17 cellular contexts compared by ENCODE assay signal in genomic region chr12:132546647-132547046, GRCh38. TPM values are rescaled to one million over a fixed set of nuclear protein-coding genes. Genes with fewer than 3 reads are reported as not detected.
DNase-seq lines count a peak whose midpoint lies in the region; ATAC-seq, FAIRE-seq and TF ChIP-seq lines count a peak whose summit lies in the region.
"Had no signal": no experiment of that assay in that cellular context is flagged by ENCODE, and none has a peak within 500 bp of the region (broad histone marks: within the 10 kb centered on the region; RNA-seq: fewer than 3 reads in every experiment).

No MANE protein-coding gene starts in this region.

- TF ChIP-seq CTCF in A673 (conservative IDR thresholded peaks at IDR 0.05; ENCODE audit: low read depth, low read length) (no peak), WERI-Rb-1 (IDR thresholded peaks at IDR 0.05; ENCODE audit: low read depth, low read length) (no peak), neural cell (IDR thresholded peaks at IDR 0.05; ENCODE audit: poor library complexity, severe bottlenecking) (no peak), HepG2 (CRISPR knock-in tag; IDR thresholded peaks at IDR 0.05) (no peak)

- H3K4me1 ChIP-seq in A673 (ENCODE audit: insufficient read depth, low read length, poor library complexity, severe bottlenecking) (peaks cover 17% of the 10 kb centered on the region), BLaER1 (peaks cover 94% of the 10 kb centered on the region), HepG2 (ENCODE audit: insufficient read depth, low read length) (no peaks in the 10 kb centered on the region)

- FAIRE-seq in HepG2 (lab: Jason Lieb, UNC), result no peak
- FAIRE-seq: A204.1 had no signal

- H3K4me2 ChIP-seq in BLaER1, result peak overlapping the region; percentile 77
- no peak overlapping the region for H3K4me2 ChIP-seq in neural cell (ENCODE audit: low read length)
- H3K4me2 ChIP-seq in HepG2 (ENCODE audit: low read depth, low read length), result no peak overlapping the region
- H3K4me2 ChIP-seq: KMS-11 had no signal

- no peak overlapping the region for H3K27ac ChIP-seq in A673 (ENCODE audit: low read depth, low read length, poor library complexity, severe bottlenecking)
- peak overlapping the region; percentile 24 for H3K27ac ChIP-seq in BLaER1
- peak overlapping the region; percentile 80 for H3K27ac ChIP-seq in WERI-Rb-1
- no peak overlapping the region for H3K27ac ChIP-seq in neural cell (ENCODE audit: low read length)
- no peak overlapping the region for H3K27ac ChIP-seq in HepG2 (ENCODE audit: extremely low read length, insufficient read depth, low read length)
- H3K27ac ChIP-seq: GM23248, KMS-11 had no signal

- DNase-seq in A673 (ENCODE audit: low spot score) (peak; percentile 33), WERI-Rb-1 (no peak), HepG2 (ENCODE audit: low spot score) (no peak)
- DNase-seq: AML-193; Calu3; CD8-positive, alpha-beta T cell; DMS79 treated with DMSO at 0.1 percent for 48 hours; GF-D8; GM23248; HCEC 1CT; HFFc6 had no signal

- H3K9ac ChIP-seq in BLaER1 (peak overlapping the region; percentile 29; the same call in 1 of the 2 replicates), neural cell (ENCODE audit: low read length) (no peak overlapping the region), HepG2 (ENCODE audit: insufficient read depth, low read depth, low read length) (no peak overlapping the region)
- H3K9ac ChIP-seq: GM23248, KMS-11 had no signal

- no peaks in the 10 kb centered on the region for H3K9me3 ChIP-seq in A673 (ENCODE audit: low read depth, low read length, poor library complexity, severe bottlenecking)
- H3K9me3 ChIP-seq in BLaER1, result no peaks in the 10 kb centered on the region
- no peaks in the 10 kb centered on the region for H3K9me3 ChIP-seq in WERI-Rb-1 (ENCODE audit: severe bottlenecking)
- no peaks in the 10 kb centered on the region for H3K9me3 ChIP-seq in neural cell (ENCODE audit: low read length)
- H3K9me3 ChIP-seq in HepG2 (ENCODE audit: low read length), result no peaks in the 10 kb centered on the region

- H4K20me1 ChIP-seq in BLaER1 (peaks cover 63% of the 10 kb centered on the region), neural cell (ENCODE audit: insufficient read depth) (no peaks in the 10 kb centered on the region), HepG2 (ENCODE audit: insufficient read depth, low read length) (peaks cover 6% of the 10 kb centered on the region; the same call in 1 of the 2 replicates)

- H3F3A ChIP-seq in neural cell (ENCODE audit: insufficient read depth, low read length, poor library complexity, severe bottlenecking), result no peaks in the 10 kb centered on the region

- POLR2A ChIA-PET in A673 (lab: Charles Lee; ENCODE audit: low non-redundant PET), result no interaction called here
- POLR2A ChIA-PET in HepG2 (lab: Yijun Ruan, JAX), result no interaction called here

- 96% methylated on average over 17 of the region's 19 CpGs for WGBS in HepG2 (ENCODE audit: low lambda C conversion rate)

- H3K36me3 ChIP-seq in A673 (ENCODE audit: insufficient read depth, low read length, poor library complexity, severe bottlenecking), result no peaks in the 10 kb centered on the region
- peaks cover 27% of the 10 kb centered on the region for H3K36me3 ChIP-seq in BLaER1
- H3K36me3 ChIP-seq in WERI-Rb-1, result no peaks in the 10 kb centered on the region; the same call in 1 of the 2 replicates
- no peaks in the 10 kb centered on the region for H3K36me3 ChIP-seq in neural cell (ENCODE audit: insufficient read depth, low read length)
- H3K36me3 ChIP-seq in HepG2 (replicated peaks in 1 of 2; ENCODE audit: control insufficient read depth in 1 of 2, insufficient read depth in 2 of 2, low read length in 2 of 2), result no peaks in the 10 kb centered on the region

- no peaks in the 10 kb centered on the region for H3K27me3 ChIP-seq in A673 (replicated peaks; ENCODE audit: insufficient read depth, low read depth, low read length, poor library complexity)
- no peaks in the 10 kb centered on the region for H3K27me3 ChIP-seq in BLaER1
- H3K27me3 ChIP-seq in WERI-Rb-1 (ENCODE audit: insufficient read depth, low read depth, severe bottlenecking), result no peaks in the 10 kb centered on the region
- no peaks in the 10 kb centered on the region for H3K27me3 ChIP-seq in neural cell (ENCODE audit: insufficient read depth, low read depth, low read length)
- H3K27me3 ChIP-seq in HepG2 (ENCODE audit: control insufficient read depth in 1 of 2, insufficient read depth in 2 of 2, low read length in 2 of 2), result no peaks in the 10 kb centered on the region; a peak in 1 of 5 replicates

- intact Hi-C loops in A673 (cut with micrococcal nuclease; ENCODE audit: unreplicated experiment), result no loop called here
- intact Hi-C loops in HepG2 (cut with micrococcal nuclease; ENCODE audit: unreplicated experiment), result no loop called here

- H2AFZ ChIP-seq in neural cell (ENCODE audit: low read depth, low read length) (no peak overlapping the region), HepG2 (ENCODE audit: low read length) (no peak overlapping the region)
- H2AFZ ChIP-seq: GM23248 had no signal

- no peak for TF ChIP-seq POLR2A in HepG2 (IDR thresholded peaks at IDR 0.05; ENCODE audit: insufficient read depth in 1 of 2, low read depth in 2 of 2, low read length in 2 of 2)

- in situ Hi-C loops in HepG2 (cut with HindIII; ENCODE audit: extremely low pct_ligation_motif_present, low pct_unique_long_range_greater_than_20kb), result no loop called here

- H3K4me3 ChIP-seq in A673 (ENCODE audit: low read depth, low read length, poor library complexity, severe bottlenecking) (no peak overlapping the region), BLaER1 (no peak overlapping the region), WERI-Rb-1 (ENCODE audit: low read depth, low read length) (no peak overlapping the region; the same call in 1 of the 2 replicates), neural cell (ENCODE audit: low read length) (no peak overlapping the region), HepG2 (replicated peaks in 1 of 3; ENCODE audit: insufficient read depth in 1 of 3, low read depth in 2 of 3, low read length in 3 of 3) (no peak overlapping the region)
- H3K4me3 ChIP-seq: GM23248 had no signal

- no peak for TF ChIP-seq EP300 in neural cell (conservative IDR thresholded peaks at IDR 0.05; ENCODE audit: poor library complexity, severe bottlenecking)
- no peak for TF ChIP-seq EP300 in HepG2 (IDR thresholded peaks at IDR 0.05; ENCODE audit: low read depth in 2 of 2, low read length in 2 of 2)
- no peak for TF ChIP-seq EP300 in HepG2 (CRISPR knock-in tag; IDR thresholded peaks at IDR 0.05; ENCODE audit: borderline replicate concordance)

- no peaks in the 10 kb centered on the region for H3K79me2 ChIP-seq in neural cell (replicated peaks; ENCODE audit: insufficient read depth, low read length)
- H3K79me2 ChIP-seq in HepG2 (ENCODE audit: insufficient read depth, low read length), result no peaks in the 10 kb centered on the region

- TF ChIP-seq RAD21 in neural cell (conservative IDR thresholded peaks at IDR 0.05) (no peak), HepG2 (CRISPR knock-in tag; IDR thresholded peaks at IDR 0.05) (no peak)

- no TSS peak for BruUV-seq in A673 (replicated peaks; lab: Mats Ljungman, UMichigan)
- no TSS peak for BruUV-seq in HepG2 (replicated peaks; lab: Mats Ljungman, UMichigan)

- no peaks in the 10 kb centered on the region for H3K9me2 ChIP-seq in neural cell (ENCODE audit: insufficient read depth, low read length)

- ATAC-seq in HepG2 (no peak), GM19452 (IDR thresholded peaks at IDR 0.05; ENCODE audit: unreplicated experiment) (no peak), GM18907 (IDR thresholded peaks at IDR 0.05; ENCODE audit: unreplicated experiment) (no peak)
- ATAC-seq: CD8-positive, alpha-beta T cell had no signal

- CTCF ChIA-PET in A673 (lab: Charles Lee), result interaction anchor here (1.1 kb wide), 1 partner anchor 13 kb away, joined by 3 read pairs; no protein-coding TSS in a partner anchor
- CTCF ChIA-PET in HepG2 (lab: Yijun Ruan, JAX; ENCODE audit: low intra/inter-chr PET ratio, low total read pairs), result no interaction called here

TF ChIP-seq in HepG2, 621 proteins besides CTCF, POLR2A, EP300 and RAD21 (continues in another document):
- no peak for TF ChIP-seq ZNF12 (CRISPR knock-in tag; IDR thresholded peaks at IDR 0.05)
- no peak for TF ChIP-seq ZFP62 (CRISPR knock-in tag; IDR thresholded peaks at IDR 0.05)
- TF ChIP-seq SNAPC5 (CRISPR knock-in tag; IDR thresholded peaks at IDR 0.05; ENCODE audit: borderline replicate concordance), result no peak

RNA-seq across cellular contexts. Expression of gene FBRSL1, which starts 56.7 kb away (rescaled TPM):
- total RNA-seq in A673 (2021) (111 and 130 TPM in 2 replicates), HepG2 (2016; rRNA removed; fragmentation: Illumina TruSeq; extraction: Trizol) (3.7 and 7.9 TPM in 2 replicates)
- polyA plus RNA-seq in neural cell (11.9 and 37.0 TPM in 2 replicates), HepG2 (2011; rRNA removed) (3.6 and 4.9 TPM in 2 replicates)
- polyA minus RNA-seq in neural cell, result 19.3 and 23.6 TPM in 2 replicates
- total RNA-seq in HepG2 (2016; cell fraction: cytosol; rRNA removed; fragmentation: Illumina TruSeq; extraction: Trizol; ENCODE audit: low read depth), result 2.7 and 3.6 TPM in 2 replicates
- 5.4 and 6.9 TPM in 2 replicates for total RNA-seq in HepG2 (2016; cell fraction: insoluble cytoplasmic fraction; rRNA removed; fragmentation: Illumina TruSeq; extraction: Trizol)
- 7.0 and 9.3 TPM in 2 replicates for total RNA-seq in HepG2 (2016; cell fraction: membrane; rRNA removed; fragmentation: Illumina TruSeq; extraction: Trizol)
- total RNA-seq in HepG2 (2016; cell fraction: nucleus; rRNA removed; fragmentation: Illumina TruSeq; extraction: Trizol), result 10.9 and 11.0 TPM in 2 replicates
- polyA plus RNA-seq in HepG2 (2011; cell fraction: cytosol; rRNA removed), result 3.0 and 6.0 TPM in 2 replicates
- 50.9 and 76.3 TPM in 2 replicates for polyA plus RNA-seq in HepG2 (2011; cell fraction: nucleus; rRNA removed)
- 25.5 and 31.0 TPM in 2 replicates for polyA plus RNA-seq in HepG2 (2012)
- 5.9 and 6.4 TPM in 2 replicates for polyA plus RNA-seq in HepG2 (2016; cell fraction: cytosol; fragmentation: Illumina TruSeq; extraction: Trizol; ENCODE audit: low read depth)
- polyA plus RNA-seq in HepG2 (2016; cell fraction: insoluble cytoplasmic fraction; fragmentation: Illumina TruSeq; extraction: Trizol; ENCODE audit: low read depth), result 20.0 and 28.2 TPM in 2 replicates
- polyA plus RNA-seq in HepG2 (2016; cell fraction: membrane; fragmentation: Illumina TruSeq; extraction: Trizol; ENCODE audit: low read depth), result 20.5 and 23.8 TPM in 2 replicates
- polyA plus RNA-seq in HepG2 (2016; cell fraction: nucleus; fragmentation: Illumina TruSeq; extraction: Trizol; ENCODE audit: insufficient read depth, low read depth), result 64.1 and 69.3 TPM in 2 replicates
- polyA minus RNA-seq in HepG2 (2011; rRNA and poly(A)+ RNA removed; ENCODE audit: low replicate concordance), result 3.8 and 7.6 TPM in 2 replicates
- 17.3 and 28.7 TPM in 2 replicates for polyA minus RNA-seq in HepG2 (2011; cell fraction: cytosol; rRNA and poly(A)+ RNA removed)
- polyA minus RNA-seq in HepG2 (2011; cell fraction: nucleus; rRNA and poly(A)+ RNA removed), result 8.5 and 11.2 TPM in 2 replicates

Comparison
In these comparisons a context has a peak if more than half of its experiments do, and no peak if none do; other contexts are left out.
1. H3K27ac ChIP-seq: peak in BLaER1 (single experiment) and WERI-Rb-1 (single experiment); none in A673 (single experiment), neural cell (single experiment) and HepG2 (single experiment).